In genomic region chr7:107049971-107050532, GRCh38 we compare ENCODE assay signal across 27 cellular contexts.
"Had no signal": no experiment of that assay in that cellular context is flagged by ENCODE, and none has a peak within 500 bp of the region (broad histone marks: within the 10 kb centered on the region; RNA-seq: fewer than 3 reads in every experiment).

No MANE protein-coding gene starts in this region.

- H3K4me3 ChIP-seq: SJSA1 had no signal

- DNase-seq: activated B cell treated with CpG ODN at 0.5 μM for 24 hours; activated CD4-positive, alpha-beta memory T cell treated with anti-CD3 and anti-CD28 coated beads for 36 hours; activated CD4-positive, alpha-beta T cell treated with anti-CD3 and anti-CD28 coated beads for 1 hour; activated CD4-positive, alpha-beta T cell treated with anti-CD3 and anti-CD28 coated beads, Interleukin-2, amount 10 ng/mL, durations not matched to agents 24 days and 14 days; activated CD8-positive, alpha-beta memory T cell treated with anti-CD3 and anti-CD28 coated beads for 24 hours; activated gamma-delta T cell; activated naive CD4-positive, alpha-beta T cell treated with anti-CD3 and anti-CD28 coated beads for 36 hours; activated T-cell treated with anti-CD3 and anti-CD28 coated beads for 4 hours; activated T-cell treated with anti-CD3 and anti-CD28 coated beads, Interleukin-2, amount 50 U/mL, for 48 hours; cerebellar nuclear complex; Kasumi-1; MV-4-11; NCI-H1092 treated with DMSO at 0.1 percent for 48 hours; NCI-H1417 treated with DMSO at 0.1 percent for 48 hours; NCI-H1694; NCI-H2029; NCI-H2107; NCI-H2171 treated with DMSO at 0.1 percent for 48 hours; NCI-H226; NCI-H526 treated with DMSO at 0.1 percent for 48 hours; NCI-H82; PC-3; SHP77 had no signal

- H3K36me3 ChIP-seq: SJSA1 had no signal

- H3K27ac ChIP-seq: SJSA1 had no signal

- FAIRE-seq: colon, RCC 7860 had no signal

- H3K9me3 ChIP-seq: SJSA1 had no signal

- H3K27me3 ChIP-seq: SJSA1 had no signal

- ATAC-seq: activated T-helper 17 cell treated with anti-CD3 and anti-CD28 coated beads, Interleukin-2, amount 50 U/mL, for 72 hours; PC-3 had no signal
